ENCODE assay signal across 8 cellular contexts in genomic region chr1:27332536-27333281, GRCh38. TPM values are rescaled to one million over a fixed set of nuclear protein-coding genes. Genes with fewer than 3 reads are reported as not detected.
A peak's percentile ranks its signal among the peaks of the same experiment; 100 is the strongest.
DNase-seq lines count a peak whose midpoint lies in the region; ATAC-seq, FAIRE-seq and TF ChIP-seq lines count a peak whose summit lies in the region.

No MANE protein-coding gene starts in this region.

- no peaks in the 10 kb centered on the region for H3K27me3 Mint-ChIP-seq in activated T-cell treated with anti-CD3 and anti-CD28 coated beads, Interleukin-2, amount 50 U/mL, for 24 hours

- H3K9me3 Mint-ChIP-seq in activated T-cell treated with anti-CD3 and anti-CD28 coated beads, Interleukin-2, amount 50 U/mL, for 24 hours = no peaks in the 10 kb centered on the region

- TF ChIP-seq CTCF in fibroblast of the aortic adventitia (IDR thresholded peaks at IDR 0.05; ENCODE audit: insufficient read depth, low read length) (peak; percentile 91), pancreas (IDR thresholded peaks at IDR 0.05) (peak; percentile 70 to 86 (median 80))

- peaks cover 91% of the 10 kb centered on the region for H3K36me3 Mint-ChIP-seq in activated T-cell treated with anti-CD3 and anti-CD28 coated beads, Interleukin-2, amount 50 U/mL, for 24 hours (ENCODE audit: low read depth)

- H3K4me3 ChIP-seq in fibroblast of the aortic adventitia (ENCODE audit: low read depth, low read length) = no peak overlapping the region
- no peak overlapping the region for H3K4me3 ChIP-seq in pancreas

- H3K27me3 ChIP-seq in pancreas = no peaks in the 10 kb centered on the region

- H3K4me3 Mint-ChIP-seq in activated T-cell treated with anti-CD3 and anti-CD28 coated beads, Interleukin-2, amount 50 U/mL, for 24 hours = no peak overlapping the region

- intact Hi-C loops in pancreas (cut with DNase I) = loop anchor here in 1 of 3 donors (10.0 kb wide), 1 partner anchor 52 kb away; the partner anchor contains the start of gene CD164L2

- peaks cover 0 to 19% (median 7%) of the 10 kb centered on the region in 3 donors for H3K36me3 ChIP-seq in pancreas

- no peaks in the 10 kb centered on the region for H3K4me1 ChIP-seq in pancreas

- DNase-seq in NCI-H1092 treated with DMSO at 0.1 percent for 48 hours (lab: John Stamatoyannopoulos, UW) = peak; percentile 26
- no peak for DNase-seq in NCI-H1092 (lab: John Stamatoyannopoulos, UW)
- peak; percentile 61 for DNase-seq in NCI-H2196 (lab: John Stamatoyannopoulos, UW; ENCODE audit: unreplicated experiment)
- DNase-seq in activated T-cell treated with anti-CD3 and anti-CD28 coated beads, Interleukin-2, amount 50 U/mL, for 24 hours = peak; percentile 69
- DNase-seq in fibroblast of the aortic adventitia (ENCODE audit: low read depth) = peak; percentile 39
- peak in 2 of 6 donors; percentile 58 to 73 for DNase-seq in pancreas
- DNase-seq in ureter (ENCODE audit: low spot score) = no peak

- H3K27ac Mint-ChIP-seq in activated T-cell treated with anti-CD3 and anti-CD28 coated beads, Interleukin-2, amount 50 U/mL, for 24 hours = peak overlapping the region; percentile 69

- no peak for FAIRE-seq in pancreas (lab: Jason Lieb, UNC)

- 58 to 60% methylated on average over 11 of the region's 11 CpGs for WGBS in pancreas, 2 donors

- H3K4me1 Mint-ChIP-seq in activated T-cell treated with anti-CD3 and anti-CD28 coated beads, Interleukin-2, amount 50 U/mL, for 24 hours (ENCODE audit: low read depth) = peaks cover 30% of the 10 kb centered on the region

- H3K27ac ChIP-seq in pancreas = no peak overlapping the region

- ATAC-seq in pancreas (peak; percentile 72 to 90 (median 78)), GM18517 (IDR thresholded peaks at IDR 0.05; ENCODE audit: unreplicated experiment) (no peak)

- no peaks in the 10 kb centered on the region for H3K9me3 ChIP-seq in pancreas

RNA-seq across cellular contexts. Expression of gene SYTL1, which starts 9.1 kb away (rescaled TPM):
- total RNA-seq in fibroblast of the aortic adventitia (ENCODE audit: low replicate concordance) (0.09 TPM in 1 of 2 replicates, not detected in the other), pancreas (100 to 1,000 TPM in 4 of 6 donors, 10 to 100 TPM in 2; 45.8 to 128 (median 104) TPM), ureter (93.6 TPM)
- polyA plus RNA-seq in pancreas = 100 to 1,000 TPM; 207 to 254 TPM

RNA-seq across cellular contexts. Expression of gene TMEM222, which starts 10.7 kb away (rescaled TPM):
- 19.0 and 31.4 TPM in 2 replicates for total RNA-seq in fibroblast of the aortic adventitia (ENCODE audit: low replicate concordance)
- 10 to 100 TPM; 11.9 to 22.1 (median 14.4) TPM for total RNA-seq in pancreas
- 10 to 100 TPM; 27.7 to 37.0 TPM for polyA plus RNA-seq in pancreas
- total RNA-seq in ureter = 54.1 TPM

RNA-seq across cellular contexts. Expression of gene MAP3K6, which starts 34.1 kb away (rescaled TPM):
- total RNA-seq in fibroblast of the aortic adventitia (ENCODE audit: low replicate concordance) (13.0 and 18.2 TPM in 2 replicates), pancreas (10 to 100 TPM in 3 of 6 donors, 1 to 10 TPM in 3; 4.7 to 18.7 (median 9.8) TPM), ureter (75.5 TPM)
- polyA plus RNA-seq in pancreas = 10 to 100 TPM; 51.2 to 65.7 TPM

RNA-seq across cellular contexts. Expression of gene FCN3, which starts 41.9 kb away (rescaled TPM):
- total RNA-seq in fibroblast of the aortic adventitia (ENCODE audit: low replicate concordance) (not detected in 2 replicates), pancreas (1 to 10 TPM in 5 of 6 donors, under 1 TPM in 1; 0.39 to 8.5 (median 2.2) TPM), ureter (2.1 TPM)
- 10 to 100 TPM; 16.9 to 19.7 TPM for polyA plus RNA-seq in pancreas

RNA-seq across cellular contexts. Expression of gene CD164L2, which starts 50.4 kb away (rescaled TPM):
- total RNA-seq in fibroblast of the aortic adventitia (ENCODE audit: low replicate concordance) = not detected in 2 replicates
- under 1 TPM in 4 of 6 donors, not detected in 2; 0.19 to 0.66 (median 0.44) TPM for total RNA-seq in pancreas
- under 1 TPM; 0.54 to 0.76 TPM for polyA plus RNA-seq in pancreas
- total RNA-seq in ureter = not detected

Comparison
In these comparisons a context has a peak if more than half of its experiments do, and no peak if none do; other contexts are left out.
1. DNase-seq: peak in NCI-H1092 treated with DMSO at 0.1 percent for 48 hours (single experiment), NCI-H2196 (single experiment), activated T-cell treated with anti-CD3 and anti-CD28 coated beads, Interleukin-2, amount 50 U/mL, for 24 hours (single experiment) and fibroblast of the aortic adventitia (single experiment); none in NCI-H1092 (single experiment) and ureter (single experiment).
2. RNA of gene SYTL1, which starts 9.1 kb away (total RNA-seq): 45.8 to 128 TPM in pancreas and 93.6 TPM in ureter (single experiment); 0.09 TPM in fibroblast of the aortic adventitia; every median in the first group is over 10 times any median in the second.